In genomic region chr12:117124421-117125274, GRCh38 we compare ENCODE assay signal across 17 cellular contexts. TPM values are rescaled to one million over a fixed set of nuclear protein-coding genes. Genes with fewer than 3 reads are reported as not detected.
DNase-seq lines count a peak whose midpoint lies in the region; ATAC-seq, FAIRE-seq and TF ChIP-seq lines count a peak whose summit lies in the region.
"Had no signal": no experiment of that assay in that cellular context is flagged by ENCODE, and none has a peak within 500 bp of the region (broad histone marks: within the 10 kb centered on the region; RNA-seq: fewer than 3 reads in every experiment).

No MANE protein-coding gene starts in this region.

- TF ChIP-seq POLR2A in endothelial cell of umbilical vein (IDR thresholded peaks at IDR 0.05; ENCODE audit: low read depth, low read length): no peak
- no peak for TF ChIP-seq POLR2A in vagina (IDR thresholded peaks at IDR 0.05)

- peaks cover 42% of the 10 kb centered on the region for H3F3A ChIP-seq in PC-9 (ENCODE audit: insufficient read depth, low read depth)

- H3K27ac Mint-ChIP-seq in activated naive CD4-positive, alpha-beta T cell treated with anti-CD3 and anti-CD28 coated beads, Interleukin-2, amount 50 U/mL, for 72 hours: peak overlapping the region in 1 of 2 donors; percentile 7
- H3K27ac Mint-ChIP-seq in type B pancreatic cell: peak overlapping the region; percentile 30
- H3K27ac Mint-ChIP-seq: activated T-helper 1 cell treated with anti-CD3 and anti-CD28 coated beads, Interleukin-12 subunit alpha, Interleukin-12 subunit beta, Interleukin-2, Interleukin-4 antibody, amounts not matched to agents 30 ng/mL and 10 ng/mL and 1 ng/mL, durations not matched to agents 14 hours and 24 hours and 36 hours; IgD-negative memory B cell had no signal

- H3K9me2 ChIP-seq in PC-9 (ENCODE audit: insufficient read depth): no peaks in the 10 kb centered on the region

- no peak overlapping the region for H3K9ac ChIP-seq in endothelial cell of umbilical vein (replicated peaks; ENCODE audit: extremely low read depth, insufficient read depth, low read length)

- intact Hi-C loops in PC-9 (cut with micrococcal nuclease; ENCODE audit: unreplicated experiment) (no loop called here), endothelial cell of umbilical vein (cut with micrococcal nuclease) (no loop called here), vagina (cut with DNase I) (no loop called here)

- H3K27me3 ChIP-seq in PC-9 (ENCODE audit: insufficient read depth, low read depth): no peaks in the 10 kb centered on the region
- no peaks in the 10 kb centered on the region for H3K27me3 ChIP-seq in endothelial cell of umbilical vein (ENCODE audit: control insufficient read depth in 2 of 2, insufficient read depth in 2 of 2, low read length in 2 of 2)
- H3K27me3 ChIP-seq in vagina: no peaks in the 10 kb centered on the region
- H3K27me3 ChIP-seq: neutrophil, right atrium auricular region had no signal

- peaks cover 10% of the 10 kb centered on the region in 2 donors for H3K9me3 Mint-ChIP-seq in activated naive CD4-positive, alpha-beta T cell treated with anti-CD3 and anti-CD28 coated beads, Interleukin-2, amount 50 U/mL, for 72 hours
- peaks cover 9% of the 10 kb centered on the region for H3K9me3 Mint-ChIP-seq in type B pancreatic cell
- H3K9me3 Mint-ChIP-seq: IgD-negative memory B cell had no signal

- peaks cover 5% of the 10 kb centered on the region for H3K4me1 Mint-ChIP-seq in type B pancreatic cell (ENCODE audit: unreplicated experiment)
- H3K4me1 Mint-ChIP-seq: IgD-negative memory B cell had no signal

- H3K9me1 ChIP-seq in endothelial cell of umbilical vein (replicated peaks; ENCODE audit: control insufficient read depth, extremely low read depth, insufficient read depth, low read length): no peaks in the 10 kb centered on the region

- no peak for TF ChIP-seq CTCF in PC-9 (conservative IDR thresholded peaks at IDR 0.05)
- no peak for TF ChIP-seq CTCF in endothelial cell of umbilical vein (IDR thresholded peaks at IDR 0.05; ENCODE audit: extremely low read depth in 1 of 2, insufficient read depth in 1 of 2, low read depth in 1 of 2, low read length in 2 of 2)
- no peak for TF ChIP-seq CTCF in type B pancreatic cell (conservative IDR thresholded peaks at IDR 0.05)
- TF ChIP-seq CTCF in vagina (IDR thresholded peaks at IDR 0.05): no peak

- H3K4me1 ChIP-seq in PC-9 (replicated peaks; ENCODE audit: insufficient read depth) (peaks cover 13% of the 10 kb centered on the region), endothelial cell of umbilical vein (ENCODE audit: control insufficient read depth, extremely low read depth, insufficient read depth, low read length) (peaks cover 3% of the 10 kb centered on the region), vagina (no peaks in the 10 kb centered on the region)

- H3K36me3 ChIP-seq in PC-9 (ENCODE audit: low read depth) (no peaks in the 10 kb centered on the region), endothelial cell of umbilical vein (ENCODE audit: control insufficient read depth in 2 of 2, extremely low read depth in 1 of 2, insufficient read depth in 2 of 2, low read length in 2 of 2) (no peaks in the 10 kb centered on the region), vagina (no peaks in the 10 kb centered on the region)
- H3K36me3 ChIP-seq: neutrophil, right atrium auricular region had no signal

- no peak for DNase-seq in activated naive CD4-positive, alpha-beta T cell treated with anti-CD3 and anti-CD28 coated beads, Interleukin-2, amount 50 U/mL, for 72 hours (ENCODE audit: low spot score in 2 of 2)
- no peak for DNase-seq in activated naive CD4-positive, alpha-beta T cell treated with Interleukin-2 at 50 U/mL for 16 hours
- DNase-seq in PC-9: no peak
- peak; percentile 36 for DNase-seq in endothelial cell of umbilical vein (ENCODE audit: low read depth, low spot score)
- no peak for DNase-seq in type B pancreatic cell (ENCODE audit: extremely low spot score, unreplicated experiment)
- DNase-seq in vagina (ENCODE audit: extremely low spot score in 2 of 2): no peak
- no peak for DNase-seq in activated CD4-positive, alpha-beta T cell treated with anti-CD3 and anti-CD28 coated beads, Interleukin-2, amount 50 U/mL, for 4 hours
- no peak for DNase-seq in occipital lobe (lab: John Stamatoyannopoulos, UW)
- DNase-seq: COR-L47, NCI-H1930, NCI-H526 treated with DMSO at 0.1 percent for 48 hours had no signal

- H3K9me3 ChIP-seq in PC-9 (ENCODE audit: insufficient read depth, low read depth): peaks cover 20% of the 10 kb centered on the region
- H3K9me3 ChIP-seq in endothelial cell of umbilical vein (replicated peaks; ENCODE audit: control insufficient read depth, insufficient read depth, low read length): no peaks in the 10 kb centered on the region
- no peaks in the 10 kb centered on the region for H3K9me3 ChIP-seq in vagina
- H3K9me3 ChIP-seq: neutrophil, right atrium auricular region had no signal

- POLR2A ChIA-PET in PC-9 (lab: Charles Lee; ENCODE audit: unreplicated experiment): no interaction called here
- POLR2A ChIA-PET in endothelial cell of umbilical vein (lab: Charles Lee): no interaction called here

- peaks cover 0 to 7% of the 10 kb centered on the region in 2 donors for H3K36me3 Mint-ChIP-seq in activated naive CD4-positive, alpha-beta T cell treated with anti-CD3 and anti-CD28 coated beads, Interleukin-2, amount 50 U/mL, for 72 hours
- H3K36me3 Mint-ChIP-seq in type B pancreatic cell: peaks cover 9% of the 10 kb centered on the region
- H3K36me3 Mint-ChIP-seq: IgD-negative memory B cell had no signal

- peak; percentile 46 for FAIRE-seq in endothelial cell of umbilical vein (lab: Jason Lieb, UNC)
- FAIRE-seq: TTC549 had no signal

- H3K4me2 ChIP-seq in PC-9 (peak overlapping the region; percentile 46), endothelial cell of umbilical vein (ENCODE audit: insufficient read depth, low read length) (no peak overlapping the region)

- no peak overlapping the region for H3K4me3 Mint-ChIP-seq in type B pancreatic cell
- H3K4me3 Mint-ChIP-seq: activated T-helper 1 cell treated with anti-CD3 and anti-CD28 coated beads, Interleukin-12 subunit alpha, Interleukin-12 subunit beta, Interleukin-2, Interleukin-4 antibody, amounts not matched to agents 30 ng/mL and 10 ng/mL and 1 ng/mL, durations not matched to agents 14 hours and 24 hours and 36 hours; IgD-negative memory B cell had no signal

- no peak overlapping the region for H3K4me3 ChIP-seq in PC-9
- no peak overlapping the region for H3K4me3 ChIP-seq in endothelial cell of umbilical vein (replicated peaks in 1 of 3; ENCODE audit: insufficient read depth in 1 of 3, low read depth in 1 of 3, low read length in 3 of 3)
- no peak overlapping the region for H3K4me3 ChIP-seq in vagina
- H3K4me3 ChIP-seq: right atrium auricular region, SK-N-MC had no signal

- H3K79me2 ChIP-seq in PC-9 (ENCODE audit: low read depth): no peaks in the 10 kb centered on the region
- H3K79me2 ChIP-seq in endothelial cell of umbilical vein (ENCODE audit: control insufficient read depth, insufficient read depth, low read length): no peaks in the 10 kb centered on the region

- ATAC-seq in activated naive CD4-positive, alpha-beta T cell treated with anti-CD3 and anti-CD28 coated beads, Interleukin-2, amount 50 U/mL, for 72 hours: peak; percentile 71 to 73

- H4K20me1 ChIP-seq in PC-9 (ENCODE audit: insufficient read depth): no peaks in the 10 kb centered on the region
- H4K20me1 ChIP-seq in endothelial cell of umbilical vein (replicated peaks; ENCODE audit: control insufficient read depth, extremely low read depth, insufficient read depth, low read length): no peaks in the 10 kb centered on the region

- CTCF ChIA-PET in PC-9 (lab: Charles Lee): no interaction called here
- CTCF ChIA-PET in endothelial cell of umbilical vein (lab: Charles Lee): interaction anchor here (0.9 kb wide), 1 partner anchor 9 kb away, joined by 3 read pairs; no protein-coding TSS in a partner anchor

- H2AFZ ChIP-seq in PC-9 (no peak overlapping the region), endothelial cell of umbilical vein (ENCODE audit: low read depth, low read length) (no peak overlapping the region)

- dilution Hi-C loops in endothelial cell of umbilical vein (cut with MboI; ENCODE audit: extremely low pct_ligation_motif_present, low sequenced_read_pairs): no loop called here

- no TSS peak for BruUV-seq in PC-9 (replicated peaks; lab: Mats Ljungman, UMichigan)
- BruUV-seq in endothelial cell of umbilical vein (replicated peaks; lab: Mats Ljungman, UMichigan): no TSS peak

- H3K27ac ChIP-seq in PC-9: no peak overlapping the region
- no peak overlapping the region for H3K27ac ChIP-seq in endothelial cell of umbilical vein (ENCODE audit: insufficient read depth, low read depth, low read length)
- H3K27ac ChIP-seq in vagina: no peak overlapping the region
- H3K27ac ChIP-seq: neutrophil, right atrium auricular region, SK-N-MC had no signal

- H3K27me3 Mint-ChIP-seq in type B pancreatic cell: peaks cover 8% of the 10 kb centered on the region
- H3K27me3 Mint-ChIP-seq: IgD-negative memory B cell had no signal

TF ChIP-seq in endothelial cell of umbilical vein, 7 proteins besides CTCF, POLR2A, EP300 and RAD21:
- TF ChIP-seq JUN (IDR thresholded peaks at IDR 0.05; ENCODE audit: borderline replicate concordance, insufficient read depth, insufficient read length, low read depth) (no peak), MAX (IDR thresholded peaks at IDR 0.05; ENCODE audit: insufficient read depth, insufficient read length) (no peak), MYC (IDR thresholded peaks at IDR 0.05; ENCODE audit: low read depth, low read length) (no peak)

RNA-seq across cellular contexts. Expression of gene TESC, which starts 25.4 kb away (rescaled TPM):
- 10 to 100 TPM in 1 of 2 donors, 1 to 10 TPM in 1; 9.0 to 22.7 TPM for total RNA-seq in activated naive CD4-positive, alpha-beta T cell treated with anti-CD3 and anti-CD28 coated beads, Interleukin-2, amount 50 U/mL, for 72 hours
- total RNA-seq in PC-9 (2021): not detected in 2 replicates
- total RNA-seq in endothelial cell of umbilical vein: 0.40 TPM in 1 of 2 replicates, not detected in the other
- polyA plus RNA-seq in endothelial cell of umbilical vein: 0.26 and 0.40 TPM in 2 replicates
- 0.06 and 0.12 TPM in 2 replicates for polyA plus RNA-seq in endothelial cell of umbilical vein (2011; cell fraction: cytosol; rRNA removed)
- polyA plus RNA-seq in endothelial cell of umbilical vein (2011; cell fraction: nucleus; rRNA removed): not detected in 2 replicates
- 0.33 and 1.1 TPM in 2 replicates for polyA plus RNA-seq in endothelial cell of umbilical vein (2012)
- 0.89 TPM in 1 of 2 replicates, not detected in the other for polyA minus RNA-seq in endothelial cell of umbilical vein
- 4.0 TPM for polyA minus RNA-seq in endothelial cell of umbilical vein (2011; cell fraction: cytosol; rRNA and poly(A)+ RNA removed)
- polyA minus RNA-seq in endothelial cell of umbilical vein (2011; cell fraction: nucleus; rRNA and poly(A)+ RNA removed): not detected in 2 replicates
- total RNA-seq in type B pancreatic cell (ENCODE audit: low replicate concordance): 7.2 and 7.4 TPM in 2 replicates
- 10.8 TPM for total RNA-seq in vagina
- total RNA-seq in occipital lobe: 4.1 TPM
